ENCODE assay signal across 11 cellular contexts in the genomic region with DNA sequence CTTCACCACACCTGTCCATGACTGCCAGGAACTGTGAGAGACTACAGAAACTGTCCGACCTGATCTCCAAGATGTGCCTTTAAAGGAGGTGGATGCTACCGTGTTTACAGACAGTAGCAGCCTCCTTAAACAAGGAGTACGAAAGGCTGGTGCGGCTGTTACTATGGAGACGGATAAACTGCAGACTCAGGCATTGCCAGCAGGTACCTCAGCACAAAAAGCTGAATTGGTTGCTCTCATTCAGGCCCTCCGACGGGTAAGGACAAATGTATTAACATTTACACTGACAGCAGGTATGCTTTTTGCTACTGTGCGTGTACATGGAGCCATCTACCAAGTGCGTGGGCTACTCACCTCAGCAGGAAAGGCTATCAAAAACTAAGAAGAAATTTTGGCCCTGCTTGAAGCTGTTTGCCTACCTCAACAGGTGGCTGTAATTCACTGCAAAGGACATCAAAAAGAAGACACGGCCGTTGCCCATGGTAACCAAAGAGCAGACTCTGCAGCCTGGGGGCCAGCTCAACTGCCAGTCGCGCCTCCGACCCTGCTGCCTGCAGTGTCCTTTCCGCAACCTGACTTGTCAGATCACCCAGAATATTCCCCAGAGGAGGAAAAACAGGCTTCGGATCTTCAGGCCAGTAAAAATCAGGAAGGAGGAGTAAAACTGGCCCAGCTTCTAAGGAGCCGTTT. TPM values are rescaled to one million over a fixed set of nuclear protein-coding genes. Genes with fewer than 3 reads are reported as not detected.
A peak's percentile ranks its signal among the peaks of the same experiment; 100 is the strongest.
DNase-seq lines count a peak whose midpoint lies in the region; ATAC-seq, FAIRE-seq and TF ChIP-seq lines count a peak whose summit lies in the region.
"Had no signal": no experiment of that assay in that cellular context is flagged by ENCODE, and none has a peak within 500 bp of the region (broad histone marks: within the 10 kb centered on the region; RNA-seq: fewer than 3 reads in every experiment).

No MANE protein-coding gene starts in this region.

- no peak overlapping the region for H3K27ac ChIP-seq in osteoblast (ENCODE audit: low read depth, low read length)

- H3K79me2 ChIP-seq in osteoblast (ENCODE audit: insufficient read depth, low read length), result no peaks in the 10 kb centered on the region

- no peaks in the 10 kb centered on the region for H3K9me3 Mint-ChIP-seq in chondrocyte (ENCODE audit: low read depth)

- no peaks in the 10 kb centered on the region for H3K4me1 ChIP-seq in osteoblast (ENCODE audit: insufficient read depth, low read length)

- TF ChIP-seq CTCF in osteoblast (IDR thresholded peaks at IDR 0.05; ENCODE audit: extremely low read depth, low read depth, low read length), result no peak
- TF ChIP-seq CTCF in chondrocyte (IDR thresholded peaks at IDR 0.05), result no peak

- peaks cover 36% of the 10 kb centered on the region for H3K27me3 Mint-ChIP-seq in chondrocyte (ENCODE audit: low read depth)

- no peaks in the 10 kb centered on the region for H3K9me3 ChIP-seq in osteoblast (ENCODE audit: low read depth, low read length)

- H3K4me3 ChIP-seq in osteoblast (ENCODE audit: insufficient read depth, low read length), result no peak overlapping the region

- H3K36me3 Mint-ChIP-seq in chondrocyte (ENCODE audit: low read depth), result no peaks in the 10 kb centered on the region

- no peak overlapping the region for H3K4me2 ChIP-seq in osteoblast (ENCODE audit: insufficient read depth, low read length)

- peak; percentile 40 for ATAC-seq in left colon

- H4K20me1 ChIP-seq in osteoblast (ENCODE audit: insufficient read depth, low read length), result no peaks in the 10 kb centered on the region

- peaks cover 77% of the 10 kb centered on the region for H3K27me3 ChIP-seq in osteoblast (ENCODE audit: insufficient read depth, low read length)

- no peaks in the 10 kb centered on the region for H3K36me3 ChIP-seq in osteoblast (ENCODE audit: insufficient read depth, low read length)

- H3K4me1 Mint-ChIP-seq in chondrocyte (ENCODE audit: low read depth), result no peaks in the 10 kb centered on the region

- peak; percentile 67 for DNase-seq in DMS153 treated with DMSO at 0.1 percent for 48 hours (lab: John Stamatoyannopoulos, UW; ENCODE audit: unreplicated experiment)
- peak; percentile 85 for DNase-seq in NCI-H1092 treated with DMSO at 0.1 percent for 48 hours (lab: John Stamatoyannopoulos, UW)
- peak; percentile 100 for DNase-seq in NCI-H69 (lab: John Stamatoyannopoulos, UW)
- no peak for DNase-seq in left colon
- no peak for DNase-seq in activated CD4-positive, alpha-beta T cell treated with anti-CD3 and anti-CD28 coated beads, Interleukin-2, amount 50 U/mL, for 4 hours
- no peak for DNase-seq in osteoblast (ENCODE audit: insufficient read length, low spot score, missing footprints)
- no peak for DNase-seq in GM19239 (ENCODE audit: insufficient read length, low spot score)
- no peak for DNase-seq in chondrocyte (ENCODE audit: low spot score)
- DNase-seq: activated CD4-positive, alpha-beta T cell treated with anti-CD3 and anti-CD28 coated beads, Interleukin-2, amount 50 U/mL, for 48 hours; DND-41; T1000 had no signal

- H3K4me3 Mint-ChIP-seq in chondrocyte (ENCODE audit: unreplicated experiment), result no peak overlapping the region

- H2AFZ ChIP-seq in osteoblast (ENCODE audit: low read length), result no peak overlapping the region

- FAIRE-seq in GM19239 (lab: Jason Lieb, UNC), result no peak

- H3K27ac Mint-ChIP-seq in chondrocyte (ENCODE audit: unreplicated experiment), result no peak overlapping the region

- intact Hi-C loops in left colon (cut with DNase I, micrococcal nuclease), result no loop called here

RNA-seq across cellular contexts. Expression of gene SKA1, which starts 30.9 kb away (rescaled TPM):
- total RNA-seq in left colon (1 to 10 TPM; 1.0 to 3.8 TPM), osteoblast (1.8 and 2.9 TPM in 2 replicates), chondrocyte (3.7 to 4.7 TPM (median 4.3 TPM) in 3 replicates)

Comparison
In these comparisons a context has a peak if more than half of its experiments do, and no peak if none do; other contexts are left out.
1. DNase-seq: peak in DMS153 treated with DMSO at 0.1 percent for 48 hours (single experiment), NCI-H1092 treated with DMSO at 0.1 percent for 48 hours (single experiment) and NCI-H69 (single experiment); none in left colon (0 of 2), activated CD4-positive, alpha-beta T cell treated with anti-CD3 and anti-CD28 coated beads, Interleukin-2, amount 50 U/mL, for 4 hours (0 of 2), osteoblast (single experiment), GM19239 (single experiment) and chondrocyte (single experiment).